Comparison of ENCODE assay signal across 8 cellular contexts in genomic region chr6:30814137-30815084, GRCh38.
DNase-seq lines count a peak whose midpoint lies in the region; ATAC-seq, FAIRE-seq and TF ChIP-seq lines count a peak whose summit lies in the region.

No MANE protein-coding gene starts in this region.

- TF ChIP-seq CTCF in GM20000 (IDR thresholded peaks at IDR 0.05; ENCODE audit: extremely low read depth, missing control alignments) = no peak
- no peak for TF ChIP-seq CTCF in pancreas (IDR thresholded peaks at IDR 0.05)

- ATAC-seq in T-cell (replicated peaks in 1 of 4) (peak; percentile 81 to 87 (median 86)), pancreas (peak in 3 of 4 donors; percentile 49 to 75 (median 69)), HG03025 (IDR thresholded peaks at IDR 0.05; ENCODE audit: low FRiP score, unreplicated experiment) (no peak), HG02798 (IDR thresholded peaks at IDR 0.05; ENCODE audit: poor library complexity, unreplicated experiment) (no peak)

- no peaks in the 10 kb centered on the region for H3K9me3 Mint-ChIP-seq in T-cell

- peak overlapping the region in 2 of 3 donors; percentile 51 to 53 for H3K4me3 Mint-ChIP-seq in T-cell

- H3K36me3 ChIP-seq in pancreas = no peaks in the 10 kb centered on the region

- H3K4me1 ChIP-seq in pancreas = peaks cover 0 to 8% (median 0%) of the 10 kb centered on the region in 3 donors

- H3K27me3 ChIP-seq in pancreas = no peaks in the 10 kb centered on the region

- peak overlapping the region in 1 of 4 donors; percentile 42 for H3K27ac ChIP-seq in pancreas

- no peaks in the 10 kb centered on the region for H3K27me3 Mint-ChIP-seq in T-cell

- no peak overlapping the region for H3K4me3 ChIP-seq in pancreas

- H3K9me3 ChIP-seq in pancreas = no peaks in the 10 kb centered on the region

- H3K36me3 Mint-ChIP-seq in T-cell = peaks cover 5% of the 10 kb centered on the region

- POLR2A ChIA-PET in T-cell (lab: Charles Lee) = interaction anchor here in 1 of 2 donors (0.5 kb wide), 1 partner anchor 21 kb away, joined by 3 read pairs; no protein-coding TSS in a partner anchor

- CTCF ChIA-PET in T-cell (lab: Charles Lee) = interaction anchor here in 1 of 2 donors (1.1 kb wide), 1 partner anchor 18 kb away, joined by 3 read pairs; no protein-coding TSS in a partner anchor

- WGBS in pancreas, 2 donors = 72 to 74% methylated on average over 11 of the region's 11 CpGs

- H3K4me1 Mint-ChIP-seq in T-cell = peaks cover 57 to 85% (median 74%) of the 10 kb centered on the region in 3 donors

- peak; percentile 42 for DNase-seq in GM20000 (ENCODE audit: low spot score)
- peak in 9 of 34 experiments; percentile 10 to 46 (median 23) for DNase-seq in T-cell
- peak; percentile 24 for DNase-seq in central memory CD4-positive, alpha-beta T cell
- no peak for DNase-seq in pancreas
- DNase-seq in germinal center (ENCODE audit: low spot score) = no peak
- no peak for DNase-seq in NCI-H2227 treated with DMSO at 0.1 percent for 48 hours (lab: John Stamatoyannopoulos, UW)

- H3K27ac Mint-ChIP-seq in T-cell = peak overlapping the region; percentile 90 to 98

- intact Hi-C loops in pancreas (cut with DNase I) = no loop called here

- no peak for FAIRE-seq in pancreas (lab: Jason Lieb, UNC)

Comparison
In these comparisons a context has a peak if more than half of its experiments do, and no peak if none do; other contexts are left out.
1. DNase-seq: peak in GM20000 (single experiment) and central memory CD4-positive, alpha-beta T cell (single experiment); none in pancreas (0 of 6), germinal center (single experiment) and NCI-H2227 treated with DMSO at 0.1 percent for 48 hours (single experiment).
2. ATAC-seq: peak in T-cell (4 of 4) and pancreas (3 of 4); none in HG03025 (single experiment) and HG02798 (single experiment).